Comparison of ENCODE assay signal across 8 cellular contexts in genomic region chr6:137033828-137034227, GRCh38. TPM values are rescaled to one million over a fixed set of nuclear protein-coding genes. Genes with fewer than 3 reads are reported as not detected.
DNase-seq lines count a peak whose midpoint lies in the region; ATAC-seq lines count a peak whose summit lies in the region.

No MANE protein-coding gene starts in this region.

- intact Hi-C loops in posterior cingulate gyrus (cut with DNase I) = no loop called here

- peaks cover 85% of the 10 kb centered on the region for H3K27me3 Mint-ChIP-seq in activated naive CD8-positive, alpha-beta T cell treated with anti-CD3 and anti-CD28 coated beads, Interleukin-2, amount 10 ng/mL, durations not matched to agents 7 days and 5 days
- peaks cover 86% of the 10 kb centered on the region for H3K27me3 Mint-ChIP-seq in stimulated activated naive CD8-positive, alpha-beta T cell treated with anti-CD3 and anti-CD28 coated beads, Interleukin-15, amount 100 ng/mL, for 72 hours

- peak; percentile 82 for DNase-seq in RPMI7951 (ENCODE audit: low read depth)
- DNase-seq in activated naive CD8-positive, alpha-beta T cell treated with anti-CD3 and anti-CD28 coated beads, Interleukin-2, amount 10 ng/mL, durations not matched to agents 7 days and 5 days = peak; percentile 69
- DNase-seq in stimulated activated naive CD8-positive, alpha-beta T cell treated with anti-CD3 and anti-CD28 coated beads, Interleukin-15, amount 100 ng/mL, for 72 hours = peak; percentile 73 to 86
- no peak for DNase-seq in mesenteric fat pad (ENCODE audit: low spot score)
- DNase-seq in posterior cingulate gyrus = no peak
- DNase-seq in NCI-H510A treated with DMSO at 0.1 percent for 48 hours (lab: John Stamatoyannopoulos, UW) = no peak

- ATAC-seq in GM18511 (IDR thresholded peaks at IDR 0.05; ENCODE audit: unreplicated experiment) (peak; percentile 99), HG02798 (IDR thresholded peaks at IDR 0.05; ENCODE audit: poor library complexity, unreplicated experiment) (peak; percentile 94)
- peak; percentile 92 for ATAC-seq in activated naive CD8-positive, alpha-beta T cell treated with anti-CD3 and anti-CD28 coated beads, Interleukin-2, amount 10 ng/mL, durations not matched to agents 7 days and 5 days (ENCODE audit: low read depth)
- ATAC-seq in stimulated activated naive CD8-positive, alpha-beta T cell treated with anti-CD3 and anti-CD28 coated beads, Interleukin-15, amount 100 ng/mL, for 72 hours = peak; percentile 100

- peaks cover 21% of the 10 kb centered on the region for H3K4me1 Mint-ChIP-seq in activated naive CD8-positive, alpha-beta T cell treated with anti-CD3 and anti-CD28 coated beads, Interleukin-2, amount 10 ng/mL, durations not matched to agents 7 days and 5 days
- peaks cover 13% of the 10 kb centered on the region for H3K4me1 Mint-ChIP-seq in stimulated activated naive CD8-positive, alpha-beta T cell treated with anti-CD3 and anti-CD28 coated beads, Interleukin-15, amount 100 ng/mL, for 72 hours

- no peaks in the 10 kb centered on the region for H3K36me3 Mint-ChIP-seq in activated naive CD8-positive, alpha-beta T cell treated with anti-CD3 and anti-CD28 coated beads, Interleukin-2, amount 10 ng/mL, durations not matched to agents 7 days and 5 days

- peak overlapping the region; percentile 37 for H3K27ac Mint-ChIP-seq in activated naive CD8-positive, alpha-beta T cell treated with anti-CD3 and anti-CD28 coated beads, Interleukin-2, amount 10 ng/mL, durations not matched to agents 7 days and 5 days
- H3K27ac Mint-ChIP-seq in stimulated activated naive CD8-positive, alpha-beta T cell treated with anti-CD3 and anti-CD28 coated beads, Interleukin-15, amount 100 ng/mL, for 72 hours = peak overlapping the region in 1 of 2 donors; percentile 91

- peaks cover 7% of the 10 kb centered on the region for H3K9me3 Mint-ChIP-seq in activated naive CD8-positive, alpha-beta T cell treated with anti-CD3 and anti-CD28 coated beads, Interleukin-2, amount 10 ng/mL, durations not matched to agents 7 days and 5 days
- no peaks in the 10 kb centered on the region for H3K9me3 Mint-ChIP-seq in stimulated activated naive CD8-positive, alpha-beta T cell treated with anti-CD3 and anti-CD28 coated beads, Interleukin-15, amount 100 ng/mL, for 72 hours

- H3K4me3 Mint-ChIP-seq in activated naive CD8-positive, alpha-beta T cell treated with anti-CD3 and anti-CD28 coated beads, Interleukin-2, amount 10 ng/mL, durations not matched to agents 7 days and 5 days = no peak overlapping the region
- peak overlapping the region in 1 of 2 donors; percentile 7 for H3K4me3 Mint-ChIP-seq in stimulated activated naive CD8-positive, alpha-beta T cell treated with anti-CD3 and anti-CD28 coated beads, Interleukin-15, amount 100 ng/mL, for 72 hours

- POLR2A ChIA-PET in activated naive CD8-positive, alpha-beta T cell treated with anti-CD3 and anti-CD28 coated beads, Interleukin-2, amount 10 ng/mL, durations not matched to agents 7 days and 5 days (lab: Charles Lee) = interaction anchor here (0.7 kb wide), 1 partner anchor 9 kb away, joined by 3 read pairs; no protein-coding TSS in a partner anchor

RNA-seq across cellular contexts. Expression of gene IL20RA, which starts 10.9 kb away (rescaled TPM):
- not detected in 2 replicates for total RNA-seq in RPMI7951 (2014; rRNA removed; shearing (Covaris generic))
- total RNA-seq in activated naive CD8-positive, alpha-beta T cell treated with anti-CD3 and anti-CD28 coated beads, Interleukin-2, amount 10 ng/mL, durations not matched to agents 7 days and 5 days = not detected
- total RNA-seq in mesenteric fat pad = 0.93 TPM

Comparison
In these comparisons a context has a peak if more than half of its experiments do, and no peak if none do; other contexts are left out.
1. DNase-seq: peak in RPMI7951 (single experiment), activated naive CD8-positive, alpha-beta T cell treated with anti-CD3 and anti-CD28 coated beads, Interleukin-2, amount 10 ng/mL, durations not matched to agents 7 days and 5 days (single experiment) and stimulated activated naive CD8-positive, alpha-beta T cell treated with anti-CD3 and anti-CD28 coated beads, Interleukin-15, amount 100 ng/mL, for 72 hours (2 of 2); none in mesenteric fat pad (single experiment), posterior cingulate gyrus (0 of 10) and NCI-H510A treated with DMSO at 0.1 percent for 48 hours (single experiment).
2. Peak in every context shown above with its lines, with median percentiles within 50 percentile points of each other: ATAC-seq.